ENCODE assay signal across 1 cellular context in the genomic region with DNA sequence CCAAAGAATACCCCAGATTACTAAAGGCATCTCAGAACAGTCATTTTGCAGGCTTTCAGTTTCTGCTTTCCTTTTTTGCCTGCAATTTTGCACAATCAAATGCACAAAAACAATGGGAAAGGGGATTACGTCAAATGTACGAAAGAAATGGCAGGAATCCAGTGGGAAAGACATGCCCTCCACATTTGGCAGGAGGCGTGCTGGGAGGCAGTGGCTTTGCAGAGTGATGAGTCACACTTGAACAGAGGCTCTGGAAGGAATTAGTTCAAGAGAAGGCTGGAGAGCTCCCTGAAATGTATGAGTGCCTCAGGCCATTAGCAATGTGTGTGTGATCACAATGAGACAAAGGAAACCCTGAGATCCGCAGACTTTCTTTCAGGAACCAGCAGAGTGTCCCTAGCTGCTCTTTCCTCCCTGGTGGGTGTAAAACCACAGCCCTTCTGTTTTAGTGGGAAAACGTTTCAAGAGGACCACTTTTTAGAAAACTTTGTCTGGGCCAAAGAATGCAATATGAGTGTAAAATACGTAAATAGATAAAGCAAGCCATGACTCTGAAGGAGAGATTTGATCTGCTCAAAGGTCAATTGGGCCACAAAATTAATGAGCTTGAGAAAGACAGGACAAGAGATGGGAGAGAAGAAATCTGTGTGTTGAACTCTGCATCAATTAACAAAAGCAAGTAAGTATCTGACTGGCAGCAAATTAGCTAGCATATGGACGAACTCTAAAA.
TF ChIP-seq lines count a peak whose summit lies in the region.

No MANE protein-coding gene starts in this region.

TF ChIP-seq in H1, 55 proteins besides CTCF, POLR2A, EP300 and RAD21 (continued from another document):
- TF ChIP-seq, protein P1, sequence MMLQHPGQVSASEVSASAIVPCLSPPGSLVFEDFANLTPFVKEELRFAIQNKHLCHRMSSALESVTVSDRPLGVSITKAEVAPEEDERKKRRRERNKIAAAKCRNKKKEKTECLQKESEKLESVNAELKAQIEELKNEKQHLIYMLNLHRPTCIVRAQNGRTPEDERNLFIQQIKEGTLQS (IDR thresholded peaks at IDR 0.05; ENCODE audit: insufficient read depth, low read depth, low read length) = 0 out of 2 replicates have a peak, but pooled peaks have one; percentile 45
- TF ChIP-seq SIRT6 (IDR thresholded peaks at IDR 0.05; ENCODE audit: low read length) (no peak), TEAD4 (IDR thresholded peaks at IDR 0.05; ENCODE audit: low read depth, low read length) (peak; percentile 63), PHF8 (conservative IDR thresholded peaks at IDR 0.05; ENCODE audit: low read depth, low read length) (no peak), MAX (IDR thresholded peaks at IDR 0.05) (peak; percentile 73), TCF12 (IDR thresholded peaks at IDR 0.05; ENCODE audit: low read depth, low read length) (0 out of 2 replicates have a peak, but pooled peaks have one; percentile 26), CHD7 (IDR thresholded peaks at IDR 0.05; ENCODE audit: insufficient replicate concordance, low read length) (peak; percentile 24), CHD1 (IDR thresholded peaks at IDR 0.05; ENCODE audit: low read depth, low read length) (no peak), TAF1 (IDR thresholded peaks at IDR 0.05; ENCODE audit: low read depth, low read length) (peak; percentile 45; the same call in 1 of the 2 replicates), YY1 (IDR thresholded peaks at IDR 0.05; ENCODE audit: low read depth, low read length) (peak; percentile 60), HDAC6 (IDR thresholded peaks at IDR 0.05; ENCODE audit: low read depth, low read length) (no peak), E2F6 (IDR thresholded peaks at IDR 0.05) (peak; percentile 61; the same call in 1 of the 2 replicates), KDM4A (IDR thresholded peaks at IDR 0.05; ENCODE audit: low read depth, low read length, severe bottlenecking) (no peak), NANOG (IDR thresholded peaks at IDR 0.05; ENCODE audit: insufficient read depth, low read depth, low read length, poor library complexity, severe bottlenecking) (peak; percentile 44), JUND (IDR thresholded peaks at IDR 0.05; ENCODE audit: low read length) (peak; percentile 95)
- TF ChIP-seq, protein P2, sequence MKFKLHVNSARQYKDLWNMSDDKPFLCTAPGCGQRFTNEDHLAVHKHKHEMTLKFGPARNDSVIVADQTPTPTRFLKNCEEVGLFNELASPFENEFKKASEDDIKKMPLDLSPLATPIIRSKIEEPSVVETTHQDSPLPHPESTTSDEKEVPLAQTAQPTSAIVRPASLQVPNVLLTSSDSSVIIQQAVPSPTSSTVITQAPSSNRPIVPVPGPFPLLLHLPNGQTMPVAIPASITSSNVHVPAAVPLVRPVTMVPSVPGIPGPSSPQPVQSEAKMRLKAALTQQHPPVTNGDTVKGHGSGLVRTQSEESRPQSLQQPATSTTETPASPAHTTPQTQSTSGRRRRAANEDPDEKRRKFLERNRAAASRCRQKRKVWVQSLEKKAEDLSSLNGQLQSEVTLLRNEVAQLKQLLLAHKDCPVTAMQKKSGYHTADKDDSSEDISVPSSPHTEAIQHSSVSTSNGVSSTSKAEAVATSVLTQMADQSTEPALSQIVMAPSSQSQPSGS (IDR thresholded peaks at IDR 0.05; ENCODE audit: low read length) = peak; percentile 83; the same call in 1 of the 2 replicates
TF ChIP-seq in H1: peak in this region for 16.
